Comparison of ENCODE assay signal across 9 cellular contexts in the genomic region with DNA sequence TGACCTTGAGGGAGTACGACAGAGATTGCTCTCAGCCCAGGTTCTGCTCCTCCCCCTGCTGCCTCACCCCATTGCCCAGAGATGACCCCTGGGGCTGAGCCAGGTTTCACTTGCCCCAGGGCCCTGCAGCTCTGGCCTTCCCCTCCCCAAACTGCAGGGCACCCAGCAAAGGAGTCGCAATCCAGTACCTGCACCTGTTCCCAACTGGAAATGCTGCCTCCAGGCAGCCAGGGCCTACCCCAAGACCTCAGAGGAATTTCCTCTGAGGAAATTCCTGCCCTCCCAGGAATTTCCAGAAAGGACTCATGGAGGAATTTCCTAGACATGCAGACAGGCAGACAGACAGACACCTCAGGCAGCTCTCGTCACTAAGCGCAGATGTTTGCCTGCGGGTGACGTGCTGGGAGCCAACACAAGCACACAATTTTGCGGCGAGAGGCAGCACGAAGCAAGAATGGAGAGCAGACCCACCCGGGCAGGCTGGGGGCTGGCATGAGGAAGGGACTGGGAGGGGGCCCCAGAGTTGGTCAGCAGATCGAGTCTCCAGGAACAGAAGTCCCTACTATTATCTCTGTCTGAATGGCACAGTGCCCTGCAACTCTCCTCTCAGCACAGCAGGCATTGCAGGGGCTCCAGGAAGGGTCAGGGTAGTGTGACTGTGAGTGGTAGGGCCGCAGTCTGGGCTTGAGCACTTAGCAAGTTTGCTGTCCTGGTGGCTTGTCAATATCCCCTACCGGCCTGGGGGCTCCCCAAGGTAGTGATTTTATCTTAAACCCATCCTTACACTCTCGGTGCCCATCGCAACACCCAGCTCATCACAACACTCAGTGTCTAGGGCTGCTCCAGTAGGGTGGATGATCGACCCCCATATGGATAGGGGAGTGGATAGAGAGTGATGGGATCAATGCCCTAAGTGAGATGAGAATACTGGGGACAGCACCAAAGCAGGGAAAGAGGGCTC. TPM values are rescaled to one million over a fixed set of nuclear protein-coding genes. Genes with fewer than 3 reads are reported as not detected.
DNase-seq lines count a peak whose midpoint lies in the region; ATAC-seq and TF ChIP-seq lines count a peak whose summit lies in the region.
"Had no signal": no experiment of that assay in that cellular context is flagged by ENCODE, and none has a peak within 500 bp of the region (broad histone marks: within the 10 kb centered on the region; RNA-seq: fewer than 3 reads in every experiment).

No MANE protein-coding gene starts in this region.

- H3K27me3 Mint-ChIP-seq in GM23338 (ENCODE audit: insufficient read depth, low read depth, poor library complexity) = peaks cover 71% of the 10 kb centered on the region

- H3K4me1 ChIP-seq in GM23338 (ENCODE audit: insufficient read depth) = peaks cover 41% of the 10 kb centered on the region

- DNase-seq in GM23338 (ENCODE audit: low spot score) (peak; percentile 78), amniotic epithelial cell (ENCODE audit: low read depth) (peak; percentile 24), pulmonary artery endothelial cell (ENCODE audit: low read depth, low spot score) (peak; percentile 81), AG20443 (ENCODE audit: low spot score) (no peak), NK-92 (lab: John Stamatoyannopoulos, UW; ENCODE audit: unreplicated experiment) (no peak), retina (no peak)
- DNase-seq: hippocampal formation had no signal

- H3K27ac Mint-ChIP-seq in GM23338 = no peak overlapping the region; the same call in 1 of the 2 replicates

- peaks cover 46% of the 10 kb centered on the region for H3K4me1 Mint-ChIP-seq in GM23338

- H3K9me3 Mint-ChIP-seq in GM23338 = no peaks in the 10 kb centered on the region

- H3K9me3 ChIP-seq in iPS-18c (ENCODE audit: control insufficient read depth, insufficient read depth, low read length) = peaks cover 2% of the 10 kb centered on the region

- peak overlapping the region; percentile 95 for H3K4me2 ChIP-seq in GM23338

- H4K20me1 ChIP-seq in GM23338 (replicated peaks; ENCODE audit: insufficient read depth) = no peaks in the 10 kb centered on the region

- H3K36me3 ChIP-seq in GM23338 (ENCODE audit: insufficient read depth) = no peaks in the 10 kb centered on the region

- no peak overlapping the region for H2AFZ ChIP-seq in GM23338

- peaks cover 13% of the 10 kb centered on the region for H3F3A ChIP-seq in GM23338 (replicated peaks; ENCODE audit: low read depth)

- peak overlapping the region; percentile 54; the same call in 2 of the 3 replicates for H3K4me3 Mint-ChIP-seq in GM23338

- no peak overlapping the region for H3K27ac ChIP-seq in GM23338 (ENCODE audit: low read depth)

- TF ChIP-seq CTCF in GM23338 (conservative IDR thresholded peaks at IDR 0.05; ENCODE audit: low read depth in 2 of 2) = no peak

- H3K36me3 Mint-ChIP-seq in GM23338 (ENCODE audit: low read depth) = no peaks in the 10 kb centered on the region

- H3K4me3 ChIP-seq in GM23338 (peak overlapping the region; percentile 72; the same call in 1 of the 2 replicates), iPS-18c (ENCODE audit: insufficient read depth, low read depth, low read length) (0 out of 2 replicates have a peak overlapping the region, but pooled peaks have one; percentile 4)

- H3K27me3 ChIP-seq in GM23338 (ENCODE audit: insufficient read depth) = peaks cover 78% of the 10 kb centered on the region

- ATAC-seq in GM23338 (no peak), HG03095 (IDR thresholded peaks at IDR 0.05; ENCODE audit: unreplicated experiment) (no peak)

- no peaks in the 10 kb centered on the region for H3K9me2 ChIP-seq in GM23338 (ENCODE audit: insufficient read depth)

- no peaks in the 10 kb centered on the region for H3K79me2 ChIP-seq in GM23338 (replicated peaks; ENCODE audit: insufficient read depth)

TF ChIP-seq in GM23338, 12 proteins besides CTCF, POLR2A, EP300 and RAD21 (continues in another document):
- no peak for TF ChIP-seq CREB1 (CRISPR knock-in tag; IDR thresholded peaks at IDR 0.05; ENCODE audit: low read depth)
- TF ChIP-seq, protein P1, sequence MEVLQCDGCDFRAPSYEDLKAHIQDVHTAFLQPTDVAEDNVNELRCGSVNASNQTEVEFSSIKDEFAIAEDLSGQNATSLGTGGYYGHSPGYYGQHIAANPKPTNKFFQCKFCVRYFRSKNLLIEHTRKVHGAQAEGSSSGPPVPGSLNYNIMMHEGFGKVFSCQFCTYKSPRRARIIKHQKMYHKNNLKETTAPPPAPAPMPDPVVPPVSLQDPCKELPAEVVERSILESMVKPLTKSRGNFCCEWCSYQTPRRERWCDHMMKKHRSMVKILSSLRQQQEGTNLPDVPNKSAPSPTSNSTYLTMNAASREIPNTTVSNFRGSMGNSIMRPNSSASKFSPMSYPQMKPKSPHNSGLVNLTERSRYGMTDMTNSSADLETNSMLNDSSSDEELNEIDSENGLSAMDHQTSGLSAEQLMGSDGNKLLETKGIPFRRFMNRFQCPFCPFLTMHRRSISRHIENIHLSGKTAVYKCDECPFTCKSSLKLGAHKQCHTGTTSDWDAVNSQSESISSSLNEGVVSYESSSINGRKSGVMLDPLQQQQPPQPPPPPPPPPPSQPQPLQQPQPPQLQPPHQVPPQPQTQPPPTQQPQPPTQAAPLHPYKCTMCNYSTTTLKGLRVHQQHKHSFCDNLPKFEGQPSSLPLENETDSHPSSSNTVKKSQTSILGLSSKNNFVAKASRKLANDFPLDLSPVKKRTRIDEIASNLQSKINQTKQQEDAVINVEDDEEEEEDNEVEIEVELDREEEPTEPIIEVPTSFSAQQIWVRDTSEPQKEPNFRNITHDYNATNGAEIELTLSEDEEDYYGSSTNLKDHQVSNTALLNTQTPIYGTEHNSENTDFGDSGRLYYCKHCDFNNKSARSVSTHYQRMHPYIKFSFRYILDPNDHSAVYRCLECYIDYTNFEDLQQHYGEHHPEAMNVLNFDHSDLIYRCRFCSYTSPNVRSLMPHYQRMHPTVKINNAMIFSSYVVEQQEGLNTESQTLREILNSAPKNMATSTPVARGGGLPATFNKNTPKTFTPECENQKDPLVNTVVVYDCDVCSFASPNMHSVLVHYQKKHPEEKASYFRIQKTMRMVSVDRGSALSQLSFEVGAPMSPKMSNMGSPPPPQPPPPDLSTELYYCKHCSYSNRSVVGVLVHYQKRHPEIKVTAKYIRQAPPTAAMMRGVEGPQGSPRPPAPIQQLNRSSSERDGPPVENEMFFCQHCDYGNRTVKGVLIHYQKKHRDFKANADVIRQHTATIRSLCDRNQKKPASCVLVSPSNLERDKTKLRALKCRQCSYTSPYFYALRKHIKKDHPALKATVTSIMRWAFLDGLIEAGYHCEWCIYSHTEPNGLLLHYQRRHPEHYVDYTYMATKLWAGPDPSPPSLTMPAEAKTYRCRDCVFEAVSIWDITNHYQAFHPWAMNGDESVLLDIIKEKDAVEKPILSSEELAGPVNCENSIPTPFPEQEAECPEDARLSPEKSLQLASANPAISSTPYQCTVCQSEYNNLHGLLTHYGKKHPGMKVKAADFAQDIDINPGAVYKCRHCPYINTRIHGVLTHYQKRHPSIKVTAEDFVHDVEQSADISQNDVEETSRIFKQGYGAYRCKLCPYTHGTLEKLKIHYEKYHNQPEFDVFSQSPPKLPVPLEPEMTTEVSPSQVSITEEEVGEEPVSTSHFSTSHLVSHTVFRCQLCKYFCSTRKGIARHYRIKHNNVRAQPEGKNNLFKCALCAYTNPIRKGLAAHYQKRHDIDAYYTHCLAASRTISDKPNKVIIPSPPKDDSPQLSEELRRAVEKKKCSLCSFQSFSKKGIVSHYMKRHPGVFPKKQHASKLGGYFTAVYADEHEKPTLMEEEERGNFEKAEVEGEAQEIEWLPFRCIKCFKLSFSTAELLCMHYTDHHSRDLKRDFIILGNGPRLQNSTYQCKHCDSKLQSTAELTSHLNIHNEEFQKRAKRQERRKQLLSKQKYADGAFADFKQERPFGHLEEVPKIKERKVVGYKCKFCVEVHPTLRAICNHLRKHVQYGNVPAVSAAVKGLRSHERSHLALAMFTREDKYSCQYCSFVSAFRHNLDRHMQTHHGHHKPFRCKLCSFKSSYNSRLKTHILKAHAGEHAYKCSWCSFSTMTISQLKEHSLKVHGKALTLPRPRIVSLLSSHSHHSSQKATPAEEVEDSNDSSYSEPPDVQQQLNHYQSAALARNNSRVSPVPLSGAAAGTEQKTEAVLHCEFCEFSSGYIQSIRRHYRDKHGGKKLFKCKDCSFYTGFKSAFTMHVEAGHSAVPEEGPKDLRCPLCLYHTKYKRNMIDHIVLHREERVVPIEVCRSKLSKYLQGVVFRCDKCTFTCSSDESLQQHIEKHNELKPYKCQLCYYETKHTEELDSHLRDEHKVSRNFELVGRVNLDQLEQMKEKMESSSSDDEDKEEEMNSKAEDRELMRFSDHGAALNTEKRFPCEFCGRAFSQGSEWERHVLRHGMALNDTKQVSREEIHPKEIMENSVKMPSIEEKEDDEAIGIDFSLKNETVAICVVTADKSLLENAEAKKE (CRISPR knock-in tag; IDR thresholded peaks at IDR 0.05) = no peak
- TF ChIP-seq POLR2AphosphoS5 (IDR thresholded peaks at IDR 0.05; ENCODE audit: low read depth) = no peak
- no peak for TF ChIP-seq STAT1 (IDR thresholded peaks at IDR 0.05; ENCODE audit: unreplicated experiment)
- no peak for TF ChIP-seq NANOG (IDR thresholded peaks at IDR 0.05; ENCODE audit: borderline replicate concordance)
- no peak for TF ChIP-seq EZH2 (IDR thresholded peaks at IDR 0.05; ENCODE audit: low read depth, unreplicated experiment)

RNA-seq across cellular contexts. Expression of a gene that starts 2.9 kb away (rescaled TPM):
- total RNA-seq in GM23338 (2014; rRNA removed; shearing (Covaris generic)) = 2.1 and 5.1 TPM in 2 replicates
- 3.2 and 5.1 TPM in 2 replicates for polyA plus RNA-seq in GM23338 (2016; fragmentation: Nextera tagmentation; extraction: Ambion mirVana)
- total RNA-seq in pulmonary artery endothelial cell = 53.3 and 57.0 TPM in 2 replicates

RNA-seq across cellular contexts. Expression of a gene that starts 10.9 kb away (rescaled TPM):
- 30.0 and 50.5 TPM in 2 replicates for total RNA-seq in GM23338 (2014; rRNA removed; shearing (Covaris generic))
- 63.9 and 65.4 TPM in 2 replicates for polyA plus RNA-seq in GM23338 (2016; fragmentation: Nextera tagmentation; extraction: Ambion mirVana)
- total RNA-seq in pulmonary artery endothelial cell = 24.1 and 40.8 TPM in 2 replicates

RNA-seq across cellular contexts. Expression of a gene that starts 15.5 kb away (rescaled TPM):
- total RNA-seq in GM23338 (2014; rRNA removed; shearing (Covaris generic)) = 13.6 and 19.2 TPM in 2 replicates
- 71.4 and 76.5 TPM in 2 replicates for polyA plus RNA-seq in GM23338 (2016; fragmentation: Nextera tagmentation; extraction: Ambion mirVana)
- total RNA-seq in pulmonary artery endothelial cell = 29.2 and 31.1 TPM in 2 replicates

RNA-seq across cellular contexts. Expression of a gene that starts 46.1 kb away (rescaled TPM):
- total RNA-seq in GM23338 (2014; rRNA removed; shearing (Covaris generic)) = 13.6 and 14.5 TPM in 2 replicates
- polyA plus RNA-seq in GM23338 (2016; fragmentation: Nextera tagmentation; extraction: Ambion mirVana) = 10.3 and 13.5 TPM in 2 replicates
- total RNA-seq in pulmonary artery endothelial cell = 1.2 and 1.9 TPM in 2 replicates

RNA-seq across cellular contexts. Expression of a gene that starts 48.3 kb away (rescaled TPM):
- total RNA-seq in GM23338 (2014; rRNA removed; shearing (Covaris generic)) = 101 and 106 TPM in 2 replicates
- polyA plus RNA-seq in GM23338 (2016; fragmentation: Nextera tagmentation; extraction: Ambion mirVana) = 579 and 628 TPM in 2 replicates
- total RNA-seq in pulmonary artery endothelial cell = 117 and 121 TPM in 2 replicates

Comparison
In these comparisons a context has a peak if more than half of its experiments do, and no peak if none do; other contexts are left out.
1. DNase-seq: peak in GM23338 (single experiment), amniotic epithelial cell (single experiment) and pulmonary artery endothelial cell (single experiment); none in AG20443 (single experiment), NK-92 (single experiment) and retina (single experiment).